Comparison of ENCODE assay signal across 1 cellular context in the genomic region with DNA sequence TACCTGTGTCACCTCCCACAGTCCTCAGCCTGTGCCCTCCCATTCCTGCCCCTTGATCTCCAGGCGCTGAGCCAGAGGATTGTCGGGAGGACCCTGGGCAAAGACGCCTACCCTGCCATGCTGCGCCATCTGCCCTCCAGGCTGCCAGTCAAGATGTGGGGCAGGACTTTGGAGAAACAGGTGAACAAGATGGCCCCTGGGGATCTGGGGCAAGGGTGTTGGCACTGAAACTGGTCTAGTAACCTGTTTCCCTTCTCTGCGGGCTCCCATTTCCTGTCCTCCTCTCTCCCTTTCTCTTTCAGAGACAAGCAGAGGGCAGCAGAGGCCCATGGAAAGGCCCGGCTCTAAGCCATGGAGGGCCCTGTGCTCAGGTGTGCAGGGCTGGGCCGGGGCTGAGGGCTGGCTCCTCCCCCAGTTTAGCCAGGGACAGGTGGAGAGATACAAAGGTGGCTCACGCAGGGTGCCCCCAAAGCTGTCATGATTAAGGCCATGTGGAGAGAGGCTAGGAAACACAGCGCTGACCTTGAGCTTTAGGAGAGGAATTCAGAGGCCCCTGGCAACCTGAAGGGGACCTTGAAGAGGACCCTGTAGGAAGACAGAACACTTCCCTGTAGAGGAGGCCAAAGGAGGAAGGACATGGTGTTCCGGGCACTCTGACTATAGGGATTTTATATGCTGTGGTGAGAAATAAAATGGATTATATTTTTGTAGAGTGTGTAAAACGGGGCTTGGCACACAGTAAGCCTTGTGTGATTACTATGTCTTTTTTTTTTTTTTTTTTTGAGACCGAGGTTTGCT.
A peak's percentile ranks its signal among the peaks of the same experiment; 100 is the strongest.
TF ChIP-seq lines count a peak whose summit lies in the region.

A gene (plus strand): TSS at position 74 of the 798 bp plus-strand sequence. CDS start 44 bp downstream, at position 118.

TF ChIP-seq in K562, 482 proteins besides CTCF, POLR2A, EP300 and RAD21 (continued from another document):
- TF ChIP-seq STAG1 (CRISPR knock-in tag; IDR thresholded peaks at IDR 0.05; ENCODE audit: borderline replicate concordance) (peak; percentile 53; the same call in 1 of the 2 replicates), ZNF274 (IDR thresholded peaks at IDR 0.05; ENCODE audit: borderline replicate concordance, low read depth, low read length) (no peak)
